ENCODE assay signal across 12 cellular contexts in genomic region chr18:13487237-13487636, GRCh38.
"Had no signal": no experiment of that assay in that cellular context is flagged by ENCODE, and none has a peak within 500 bp of the region (broad histone marks: within the 10 kb centered on the region; RNA-seq: fewer than 3 reads in every experiment).

No MANE protein-coding gene starts in this region.

- H3K4me3 Mint-ChIP-seq: activated naive CD4-positive, alpha-beta T cell treated with anti-CD3 and anti-CD28 coated beads, Interleukin-2, amount 10 ng/mL, durations not matched to agents 7 days and 5 days had no signal

- H3K27me3 ChIP-seq: adrenal gland, gastroesophageal sphincter, thyroid gland had no signal

- H3K9me3 Mint-ChIP-seq: activated naive CD4-positive, alpha-beta T cell treated with anti-CD3 and anti-CD28 coated beads, Interleukin-2, amount 10 ng/mL, durations not matched to agents 7 days and 5 days had no signal

- H3K27ac Mint-ChIP-seq: activated naive CD4-positive, alpha-beta T cell treated with anti-CD3 and anti-CD28 coated beads, Interleukin-2, amount 10 ng/mL, durations not matched to agents 7 days and 5 days had no signal

- H3K4me3 ChIP-seq: adrenal gland, gastroesophageal sphincter, lung, thyroid gland had no signal

- DNase-seq: activated CD4-positive, alpha-beta T cell treated with anti-CD3 and anti-CD28 coated beads, Interleukin-2, amount 50 U/mL, for 48 hours; activated CD4-positive, CD25-positive, alpha-beta regulatory T cell treated with anti-CD3 and anti-CD28 coated beads, Interleukin-2, amount 50 U/mL, for 72 hours; activated naive CD4-positive, alpha-beta T cell treated with anti-CD3 and anti-CD28 coated beads, Interleukin-2, amount 10 ng/mL, durations not matched to agents 7 days and 5 days; adrenal gland; islet precursor cell; midbrain; stimulated activated CD4-positive, alpha-beta T cell treated with anti-CD3 and anti-CD28 coated beads, Interleukin-12 subunit alpha, Interleukin-12 subunit beta, amount 100 ng/mL, for 4 hours; stimulated activated CD4-positive, alpha-beta T cell treated with anti-CD3 and anti-CD28 coated beads, Interleukin-2, amount 100 ng/mL, for 24 hours; T1000; thyroid gland had no signal

- H3K27me3 Mint-ChIP-seq: activated naive CD4-positive, alpha-beta T cell treated with anti-CD3 and anti-CD28 coated beads, Interleukin-2, amount 10 ng/mL, durations not matched to agents 7 days and 5 days had no signal

- H3K27ac ChIP-seq: adrenal gland, gastroesophageal sphincter, thyroid gland had no signal

- H3K9me3 ChIP-seq: adrenal gland, gastroesophageal sphincter, thyroid gland had no signal

- H3K36me3 ChIP-seq: adrenal gland, thyroid gland had no signal

- H3K4me1 ChIP-seq: adrenal gland, gastroesophageal sphincter, thyroid gland had no signal

- ATAC-seq: gastroesophageal sphincter had no signal
